1 cellular context compared by ENCODE assay signal in genomic region chr10:122287584-122287983, GRCh38.
TF ChIP-seq lines count a peak whose summit lies in the region.

No MANE protein-coding gene starts in this region.

TF ChIP-seq in HCT116, 20 proteins besides CTCF, POLR2A, EP300 and RAD21:
- TF ChIP-seq POLR2AphosphoS5 (IDR thresholded peaks at IDR 0.05; ENCODE audit: low read depth, low read length) (no peak), ZNF274 (IDR thresholded peaks at IDR 0.05; ENCODE audit: low read depth, low read length) (no peak), FOSL1 (IDR thresholded peaks at IDR 0.05; ENCODE audit: low read depth) (no peak), CBX3 (IDR thresholded peaks at IDR 0.05; ENCODE audit: low read depth) (no peak), ATF3 (IDR thresholded peaks at IDR 0.05) (no peak), SP1 (IDR thresholded peaks at IDR 0.05; ENCODE audit: low read depth) (no peak), EZH2 (IDR thresholded peaks at IDR 0.05) (no peak), ELF1 (IDR thresholded peaks at IDR 0.05; ENCODE audit: borderline replicate concordance, low read depth) (no peak), ZFX (IDR thresholded peaks at IDR 0.05) (no peak), TCF7L2 (IDR thresholded peaks at IDR 0.05; ENCODE audit: borderline replicate concordance, extremely low read depth, insufficient read depth, insufficient read length) (no peak), JUND (IDR thresholded peaks at IDR 0.05) (no peak)
- TF ChIP-seq, protein P1, sequence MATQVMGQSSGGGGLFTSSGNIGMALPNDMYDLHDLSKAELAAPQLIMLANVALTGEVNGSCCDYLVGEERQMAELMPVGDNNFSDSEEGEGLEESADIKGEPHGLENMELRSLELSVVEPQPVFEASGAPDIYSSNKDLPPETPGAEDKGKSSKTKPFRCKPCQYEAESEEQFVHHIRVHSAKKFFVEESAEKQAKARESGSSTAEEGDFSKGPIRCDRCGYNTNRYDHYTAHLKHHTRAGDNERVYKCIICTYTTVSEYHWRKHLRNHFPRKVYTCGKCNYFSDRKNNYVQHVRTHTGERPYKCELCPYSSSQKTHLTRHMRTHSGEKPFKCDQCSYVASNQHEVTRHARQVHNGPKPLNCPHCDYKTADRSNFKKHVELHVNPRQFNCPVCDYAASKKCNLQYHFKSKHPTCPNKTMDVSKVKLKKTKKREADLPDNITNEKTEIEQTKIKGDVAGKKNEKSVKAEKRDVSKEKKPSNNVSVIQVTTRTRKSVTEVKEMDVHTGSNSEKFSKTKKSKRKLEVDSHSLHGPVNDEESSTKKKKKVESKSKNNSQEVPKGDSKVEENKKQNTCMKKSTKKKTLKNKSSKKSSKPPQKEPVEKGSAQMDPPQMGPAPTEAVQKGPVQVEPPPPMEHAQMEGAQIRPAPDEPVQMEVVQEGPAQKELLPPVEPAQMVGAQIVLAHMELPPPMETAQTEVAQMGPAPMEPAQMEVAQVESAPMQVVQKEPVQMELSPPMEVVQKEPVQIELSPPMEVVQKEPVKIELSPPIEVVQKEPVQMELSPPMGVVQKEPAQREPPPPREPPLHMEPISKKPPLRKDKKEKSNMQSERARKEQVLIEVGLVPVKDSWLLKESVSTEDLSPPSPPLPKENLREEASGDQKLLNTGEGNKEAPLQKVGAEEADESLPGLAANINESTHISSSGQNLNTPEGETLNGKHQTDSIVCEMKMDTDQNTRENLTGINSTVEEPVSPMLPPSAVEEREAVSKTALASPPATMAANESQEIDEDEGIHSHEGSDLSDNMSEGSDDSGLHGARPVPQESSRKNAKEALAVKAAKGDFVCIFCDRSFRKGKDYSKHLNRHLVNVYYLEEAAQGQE (IDR thresholded peaks at IDR 0.05; ENCODE audit: low read depth): no peak
TF ChIP-seq in HCT116: peak in this region for 0.
